Comparison of ENCODE assay signal across 10 cellular contexts in genomic region chr3:113844622-113845222, GRCh38. TPM values are rescaled to one million over a fixed set of nuclear protein-coding genes. Genes with fewer than 3 reads are reported as not detected.
DNase-seq lines count a peak whose midpoint lies in the region; ATAC-seq and TF ChIP-seq lines count a peak whose summit lies in the region.
"Had no signal": no experiment of that assay in that cellular context is flagged by ENCODE, and none has a peak within 500 bp of the region (broad histone marks: within the 10 kb centered on the region; RNA-seq: fewer than 3 reads in every experiment).

No MANE protein-coding gene starts in this region.

- no peak overlapping the region for H3K27ac ChIP-seq in A673 (ENCODE audit: low read depth, low read length, poor library complexity, severe bottlenecking)
- H3K27ac ChIP-seq in ascending aorta = no peak overlapping the region

- POLR2A ChIA-PET in A673 (lab: Charles Lee; ENCODE audit: low non-redundant PET) = interaction anchor here (0.5 kb wide), 1 partner anchor 223 kb away, joined by 3 read pairs; no protein-coding TSS in a partner anchor

- H3K36me3 Mint-ChIP-seq in Calu3 (ENCODE audit: insufficient read depth, unreplicated experiment) = no peaks in the 10 kb centered on the region
- H3K36me3 Mint-ChIP-seq: stimulated activated naive B cell treated with anti-CD40 and anti-IgM and Interleukin-4, amounts not matched to agents 10 μg/mL and 1 μg/mL and 100 μg/mL, for 72 hours had no signal

- H3K4me1 Mint-ChIP-seq in Calu3 (ENCODE audit: low read depth, unreplicated experiment) = peaks cover 11% of the 10 kb centered on the region
- H3K4me1 Mint-ChIP-seq: stimulated activated naive B cell treated with anti-CD40 and anti-IgM and Interleukin-4, amounts not matched to agents 10 μg/mL and 1 μg/mL and 100 μg/mL, for 72 hours had no signal

- H3K36me3 ChIP-seq in A673 (ENCODE audit: insufficient read depth, low read length, poor library complexity, severe bottlenecking) = no peaks in the 10 kb centered on the region
- H3K36me3 ChIP-seq in ascending aorta = no peaks in the 10 kb centered on the region

- no TSS peak for BruUV-seq in A673 (replicated peaks; lab: Mats Ljungman, UMichigan)
- BruUV-seq in Calu3 (replicated peaks; lab: Mats Ljungman, UMichigan) = no TSS peak

- DNase-seq in A673 (ENCODE audit: low spot score) = peak; percentile 65
- DNase-seq in GM12864 (ENCODE audit: low read depth) = no peak
- DNase-seq in NCI-H146 (lab: John Stamatoyannopoulos, UW) = peak; percentile 24
- DNase-seq in ascending aorta (ENCODE audit: low spot score in 2 of 2) = no peak
- DNase-seq in kidney tubule cell (ENCODE audit: low spot score) = peak; percentile 46
- no peak for DNase-seq in Calu3
- no peak for DNase-seq in mesenteric fat pad (ENCODE audit: low spot score)
- DNase-seq: stimulated activated naive B cell treated with anti-CD40 and anti-IgM and Interleukin-4, amounts not matched to agents 10 μg/mL and 1 μg/mL and 100 μg/mL, for 72 hours had no signal

- H3K4me1 ChIP-seq in A673 (ENCODE audit: insufficient read depth, low read length, poor library complexity, severe bottlenecking) = no peaks in the 10 kb centered on the region
- no peaks in the 10 kb centered on the region for H3K4me1 ChIP-seq in ascending aorta

- intact Hi-C loops in A673 (cut with micrococcal nuclease; ENCODE audit: unreplicated experiment) = loop anchor here (10.0 kb wide), 2 partner anchors 310 to 1980 kb away; no protein-coding TSS in a partner anchor
- intact Hi-C loops in ascending aorta (cut with DNase I) = no loop called here
- intact Hi-C loops in Calu3 (cut with micrococcal nuclease; ENCODE audit: unreplicated experiment) = loop anchor here (1.0 kb wide), 1 partner anchor 69 kb away; no protein-coding TSS in a partner anchor

- no peaks in the 10 kb centered on the region for H3K27me3 Mint-ChIP-seq in Calu3 (ENCODE audit: unreplicated experiment)
- H3K27me3 Mint-ChIP-seq: dendritic cell treated with granulocyte-macrophage colony-stimulating factor and Interleukin-4, amounts not matched to agents 40 ng/mL and 50 ng/mL, for 4 days; stimulated activated naive B cell treated with anti-CD40 and anti-IgM and Interleukin-4, amounts not matched to agents 10 μg/mL and 1 μg/mL and 100 μg/mL, for 72 hours had no signal

- CTCF ChIA-PET in A673 (lab: Charles Lee) (interaction anchor here (0.8 kb wide), 1 partner anchor 68 kb away, joined by 3 read pairs; no protein-coding TSS in a partner anchor), Calu3 (lab: Charles Lee) (interaction anchor here (0.7 to 1.9 kb wide), 9 partner anchors 10 to 335 kb away, joined by 3 to 25 read pairs (median 4); partner anchors contain the start of genes ATP6V1A and NAA50)

- H3K4me3 ChIP-seq in A673 (ENCODE audit: low read depth, low read length, poor library complexity, severe bottlenecking) (no peak overlapping the region), GM12864 (ENCODE audit: low read depth, low read length) (no peak overlapping the region), ascending aorta (no peak overlapping the region)

- ATAC-seq in HG03095 (IDR thresholded peaks at IDR 0.05; ENCODE audit: unreplicated experiment) = no peak

- H3K9me3 Mint-ChIP-seq in Calu3 (ENCODE audit: low read depth, unreplicated experiment) = no peaks in the 10 kb centered on the region
- H3K9me3 Mint-ChIP-seq: dendritic cell treated with granulocyte-macrophage colony-stimulating factor and Interleukin-4, amounts not matched to agents 40 ng/mL and 50 ng/mL, for 4 days; stimulated activated naive B cell treated with anti-CD40 and anti-IgM and Interleukin-4, amounts not matched to agents 10 μg/mL and 1 μg/mL and 100 μg/mL, for 72 hours had no signal

- H3K9me3 ChIP-seq in A673 (ENCODE audit: low read depth, low read length, poor library complexity, severe bottlenecking) = no peaks in the 10 kb centered on the region
- H3K9me3 ChIP-seq in ascending aorta = no peaks in the 10 kb centered on the region

- H3K27me3 ChIP-seq in A673 (replicated peaks; ENCODE audit: insufficient read depth, low read depth, low read length, poor library complexity) (no peaks in the 10 kb centered on the region), ascending aorta (no peaks in the 10 kb centered on the region)

- H3K4me3 Mint-ChIP-seq in Calu3 (ENCODE audit: low read depth, unreplicated experiment) = no peak overlapping the region
- H3K4me3 Mint-ChIP-seq: dendritic cell treated with granulocyte-macrophage colony-stimulating factor and Interleukin-4, amounts not matched to agents 40 ng/mL and 50 ng/mL, for 4 days; stimulated activated naive B cell treated with anti-CD40 and anti-IgM and Interleukin-4, amounts not matched to agents 10 μg/mL and 1 μg/mL and 100 μg/mL, for 72 hours had no signal

- peak; percentile 73 for TF ChIP-seq CTCF in A673 (conservative IDR thresholded peaks at IDR 0.05; ENCODE audit: low read depth, low read length)
- peak; percentile 57 for TF ChIP-seq CTCF in GM12864 (IDR thresholded peaks at IDR 0.05; ENCODE audit: low read depth, low read length, missing control alignments)
- peak; percentile 7 to 60 (median 39) for TF ChIP-seq CTCF in ascending aorta (IDR thresholded peaks at IDR 0.05)
- TF ChIP-seq CTCF in Calu3 (IDR thresholded peaks at IDR 0.05; ENCODE audit: unreplicated experiment) = no peak

- H3K27ac Mint-ChIP-seq in Calu3 (ENCODE audit: unreplicated experiment) = no peak overlapping the region
- H3K27ac Mint-ChIP-seq: dendritic cell treated with granulocyte-macrophage colony-stimulating factor and Interleukin-4, amounts not matched to agents 40 ng/mL and 50 ng/mL, for 4 days; stimulated activated naive B cell treated with anti-CD40 and anti-IgM and Interleukin-4, amounts not matched to agents 10 μg/mL and 1 μg/mL and 100 μg/mL, for 72 hours had no signal

RNA-seq across cellular contexts. Expression of gene GRAMD1C, which starts 6.1 kb away (rescaled TPM):
- total RNA-seq in A673 (2021) (3.1 and 4.5 TPM in 2 replicates), ascending aorta (0.21 TPM), Calu3 (2022) (5.0 and 6.3 TPM in 2 replicates), mesenteric fat pad (1.8 TPM)

Comparison
In these comparisons a context has a peak if more than half of its experiments do, and no peak if none do; other contexts are left out.
1. DNase-seq: peak in A673 (single experiment), NCI-H146 (single experiment) and kidney tubule cell (single experiment); none in GM12864 (single experiment), ascending aorta (0 of 2), Calu3 (single experiment) and mesenteric fat pad (single experiment).